In the genomic region with DNA sequence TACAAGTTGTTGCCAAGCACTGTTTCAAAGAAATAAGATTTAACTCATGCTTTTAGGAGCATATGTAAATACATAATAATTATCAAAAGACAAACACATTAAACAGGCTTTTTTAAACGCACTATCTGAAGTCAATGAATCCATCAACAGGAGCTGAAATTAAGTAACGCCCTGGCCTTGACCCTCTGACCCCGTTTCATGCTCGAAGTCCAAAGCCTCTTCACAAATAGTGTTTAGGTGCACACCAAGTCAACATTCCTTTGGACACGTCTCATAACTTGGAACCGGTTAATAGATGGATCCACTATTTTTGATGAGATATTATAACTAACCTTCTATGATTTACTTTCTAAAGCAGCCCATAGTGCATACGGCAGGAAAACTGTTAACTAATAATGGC, we compare ENCODE assay signal across 1 cellular context.
TF ChIP-seq lines count a peak whose summit lies in the region.

No MANE protein-coding gene starts in this region.

TF ChIP-seq in HepG2, 621 proteins besides CTCF, POLR2A, EP300 and RAD21 (continued from another document):
- TF ChIP-seq HNF4A (CRISPR knock-in tag; IDR thresholded peaks at IDR 0.05) (peak; percentile 47; the same call in 1 of the 2 replicates), BORCS8-MEF2B (CRISPR knock-in tag; IDR thresholded peaks at IDR 0.05) (no peak), ZNF777 (CRISPR knock-in tag; IDR thresholded peaks at IDR 0.05) (no peak), RARA (CRISPR knock-in tag; IDR thresholded peaks at IDR 0.05) (0 out of 2 replicates have a peak, but pooled peaks have one; percentile 21)
- TF ChIP-seq, protein P1, sequence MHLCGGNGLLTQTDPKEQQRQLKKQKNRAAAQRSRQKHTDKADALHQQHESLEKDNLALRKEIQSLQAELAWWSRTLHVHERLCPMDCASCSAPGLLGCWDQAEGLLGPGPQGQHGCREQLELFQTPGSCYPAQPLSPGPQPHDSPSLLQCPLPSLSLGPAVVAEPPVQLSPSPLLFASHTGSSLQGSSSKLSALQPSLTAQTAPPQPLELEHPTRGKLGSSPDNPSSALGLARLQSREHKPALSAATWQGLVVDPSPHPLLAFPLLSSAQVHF (CRISPR knock-in tag; IDR thresholded peaks at IDR 0.05): no peak
